In genomic region chr14:27026097-27026496, GRCh38 we compare ENCODE assay signal across 2 cellular contexts.
TF ChIP-seq lines count a peak whose summit lies in the region.

No MANE protein-coding gene starts in this region.

TF ChIP-seq in GM23338, 12 proteins besides CTCF, POLR2A, EP300 and RAD21 (continued from another document):
- TF ChIP-seq ETS1 (IDR thresholded peaks at IDR 0.05) (no peak), CREB1 (CRISPR knock-in tag; IDR thresholded peaks at IDR 0.05; ENCODE audit: low read depth) (no peak), ZNF114 (CRISPR knock-in tag; IDR thresholded peaks at IDR 0.05) (no peak), ZNF331 (CRISPR knock-in tag; IDR thresholded peaks at IDR 0.05; ENCODE audit: low read depth) (no peak), JUNB (IDR thresholded peaks at IDR 0.05; ENCODE audit: unreplicated experiment) (no peak), ZNF462 (CRISPR knock-in tag; IDR thresholded peaks at IDR 0.05) (no peak), STAT1 (IDR thresholded peaks at IDR 0.05; ENCODE audit: unreplicated experiment) (no peak), NANOG (IDR thresholded peaks at IDR 0.05; ENCODE audit: borderline replicate concordance) (no peak), EZH2phosphoT487 (IDR thresholded peaks at IDR 0.05; ENCODE audit: unreplicated experiment) (no peak), REST (IDR thresholded peaks at IDR 0.05; ENCODE audit: unreplicated experiment) (no peak)

TF ChIP-seq in WTC11, 78 proteins besides CTCF, POLR2A, EP300 and RAD21 (continued from another document):
- TF ChIP-seq ZNF532 (CRISPR knock-in tag; IDR thresholded peaks at IDR 0.05; ENCODE audit: borderline replicate concordance) (no peak), ZBTB21 (CRISPR knock-in tag; IDR thresholded peaks at IDR 0.05; ENCODE audit: borderline replicate concordance) (no peak), FOXJ3 (CRISPR knock-in tag; IDR thresholded peaks at IDR 0.05; ENCODE audit: borderline replicate concordance) (no peak), TCF7 (CRISPR knock-in tag; IDR thresholded peaks at IDR 0.05; ENCODE audit: low read depth) (no peak), FOXP1 (CRISPR knock-in tag; IDR thresholded peaks at IDR 0.05; ENCODE audit: borderline replicate concordance) (no peak), CREB1 (CRISPR knock-in tag; IDR thresholded peaks at IDR 0.05) (no peak), SP1 (CRISPR knock-in tag; conservative IDR thresholded peaks at IDR 0.05) (no peak), SOX15 (CRISPR knock-in tag; IDR thresholded peaks at IDR 0.05) (no peak), GRHL2 (CRISPR knock-in tag; IDR thresholded peaks at IDR 0.05; ENCODE audit: insufficient replicate concordance, severe bottlenecking) (no peak), E2F5 (CRISPR knock-in tag; IDR thresholded peaks at IDR 0.05) (no peak), ZNF317 (CRISPR knock-in tag; IDR thresholded peaks at IDR 0.05; ENCODE audit: borderline replicate concordance, low read depth) (no peak), ZNF121 (CRISPR knock-in tag; IDR thresholded peaks at IDR 0.05) (no peak), GTF2I (CRISPR knock-in tag; conservative IDR thresholded peaks at IDR 0.05) (no peak), JUN (CRISPR knock-in tag; IDR thresholded peaks at IDR 0.05) (no peak), ELF4 (CRISPR knock-in tag; IDR thresholded peaks at IDR 0.05; ENCODE audit: low read depth) (no peak), JAZF1 (CRISPR knock-in tag; IDR thresholded peaks at IDR 0.05) (no peak), ZNF423 (CRISPR knock-in tag; IDR thresholded peaks at IDR 0.05) (no peak), KAT7 (CRISPR knock-in tag; IDR thresholded peaks at IDR 0.05; ENCODE audit: borderline replicate concordance) (no peak), SMAD3 (CRISPR knock-in tag; IDR thresholded peaks at IDR 0.05; ENCODE audit: borderline replicate concordance) (no peak)
